8 cellular contexts compared by ENCODE assay signal in the genomic region with DNA sequence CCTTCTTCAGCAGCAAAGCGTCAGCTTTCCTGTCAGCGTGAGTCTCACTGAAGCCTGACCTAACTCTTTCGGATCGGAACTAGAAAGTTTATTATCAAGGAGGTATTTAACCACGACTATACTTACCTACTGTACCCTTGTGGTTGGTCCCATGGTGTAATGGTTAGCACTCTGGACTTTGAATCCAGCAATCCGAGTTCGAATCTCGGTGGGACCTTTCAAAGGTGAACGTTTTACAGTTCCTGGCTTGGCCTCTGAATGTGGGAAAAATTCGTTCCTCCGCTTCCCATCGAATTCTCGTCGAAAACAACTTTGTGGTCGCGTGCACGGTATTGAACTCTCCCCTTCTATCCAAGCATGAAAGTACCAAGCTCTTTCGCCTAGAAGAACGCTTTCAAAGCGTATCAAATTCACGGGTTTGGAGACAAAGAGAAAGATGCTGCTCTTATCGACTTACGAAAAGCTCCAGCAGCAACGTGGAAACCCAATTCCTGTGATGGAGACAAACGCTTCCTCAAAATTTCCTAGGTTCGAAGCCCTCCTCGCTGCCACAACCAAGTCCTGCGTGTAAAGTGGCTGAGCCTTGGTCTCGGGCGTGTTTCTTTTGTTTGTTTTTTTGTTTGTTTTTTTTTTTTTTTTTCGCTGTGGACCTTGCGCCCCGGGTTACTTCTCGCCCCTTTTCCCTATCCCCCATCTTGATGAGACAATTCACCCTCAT.
A peak's percentile ranks its signal among the peaks of the same experiment; 100 is the strongest.
DNase-seq lines count a peak whose midpoint lies in the region; ATAC-seq and TF ChIP-seq lines count a peak whose summit lies in the region.

No MANE protein-coding gene starts in this region.

- TF ChIP-seq CTCF in Calu3 (IDR thresholded peaks at IDR 0.05; ENCODE audit: unreplicated experiment): no peak
- no peak for TF ChIP-seq CTCF in NB4 (IDR thresholded peaks at IDR 0.05; ENCODE audit: low read depth, low read length)
- TF ChIP-seq CTCF in foreskin fibroblast (IDR thresholded peaks at IDR 0.05; ENCODE audit: low read depth, low read length): no peak
- no peak for TF ChIP-seq CTCF in retinal pigment epithelial cell (conservative IDR thresholded peaks at IDR 0.05; ENCODE audit: low read depth, low read length)

- intact Hi-C loops in Calu3 (cut with micrococcal nuclease; ENCODE audit: unreplicated experiment): loop anchor here (2.0 to 10.0 kb wide), 7 partner anchors 47 to 465 kb away; a partner anchor contains a TSS
- intact Hi-C loops in activated CD4-positive, alpha-beta memory T cell treated with anti-CD3 and anti-CD28 coated beads for 36 hours (cut with micrococcal nuclease): loop anchor here (2.0 kb wide), 1 partner anchor 191 kb away; a partner anchor contains a TSS

- H3K4me3 ChIP-seq in NB4 (ENCODE audit: low read depth, low read length) (peak overlapping the region; percentile 27), foreskin fibroblast (ENCODE audit: low read depth in 1 of 2, low read length in 2 of 2) (peak overlapping the region; percentile 10 to 45), retinal pigment epithelial cell (ENCODE audit: low read length) (peak overlapping the region; percentile 40)

- H3K4me3 Mint-ChIP-seq in Calu3 (ENCODE audit: low read depth, unreplicated experiment): peak overlapping the region; percentile 47
- H3K4me3 Mint-ChIP-seq in activated CD4-positive, alpha-beta memory T cell treated with anti-CD3 and anti-CD28 coated beads for 36 hours: peak overlapping the region; percentile 17

- CTCF ChIA-PET in Calu3 (lab: Charles Lee): interaction anchor here (0.7 to 1.5 kb wide), 6 partner anchors 9 to 448 kb away, joined by 3 to 8 read pairs (median 4); no protein-coding TSS in a partner anchor
- CTCF ChIA-PET in activated CD4-positive, alpha-beta memory T cell treated with anti-CD3 and anti-CD28 coated beads for 36 hours (lab: Charles Lee): interaction anchor here (0.9 to 1.3 kb wide), 2 partner anchors 47 to 234 kb away, joined by 3 read pairs; no protein-coding TSS in a partner anchor

- ATAC-seq in GM21529 (IDR thresholded peaks at IDR 0.05; ENCODE audit: unreplicated experiment): peak; percentile 58

- H3K4me1 Mint-ChIP-seq in Calu3 (ENCODE audit: low read depth, unreplicated experiment): peaks cover 39% of the 10 kb centered on the region
- H3K4me1 Mint-ChIP-seq in activated CD4-positive, alpha-beta memory T cell treated with anti-CD3 and anti-CD28 coated beads for 36 hours (ENCODE audit: low read depth): peaks cover 20% of the 10 kb centered on the region

- peak overlapping the region; percentile 95 for H3K27ac Mint-ChIP-seq in Calu3 (ENCODE audit: unreplicated experiment)
- peak overlapping the region; percentile 20 for H3K27ac Mint-ChIP-seq in activated CD4-positive, alpha-beta memory T cell treated with anti-CD3 and anti-CD28 coated beads for 36 hours

- H3K27me3 Mint-ChIP-seq in Calu3 (ENCODE audit: unreplicated experiment): no peaks in the 10 kb centered on the region
- H3K27me3 Mint-ChIP-seq in activated CD4-positive, alpha-beta memory T cell treated with anti-CD3 and anti-CD28 coated beads for 36 hours: peaks cover 72% of the 10 kb centered on the region

- DNase-seq in Calu3 (peak; percentile 90), NB4 (ENCODE audit: low read depth) (peak; percentile 90), foreskin fibroblast (peak; percentile 87 to 92), retinal pigment epithelial cell (ENCODE audit: low read depth) (peak; percentile 79), NCI-H1930 (lab: John Stamatoyannopoulos, UW) (no peak), hippocampal formation (lab: John Stamatoyannopoulos, UW) (no peak)
- DNase-seq in activated CD4-positive, alpha-beta memory T cell treated with anti-CD3 and anti-CD28 coated beads for 36 hours: peak; percentile 55

- H3K9me3 Mint-ChIP-seq in Calu3 (ENCODE audit: low read depth, unreplicated experiment): no peaks in the 10 kb centered on the region
- H3K9me3 Mint-ChIP-seq in activated CD4-positive, alpha-beta memory T cell treated with anti-CD3 and anti-CD28 coated beads for 36 hours: no peaks in the 10 kb centered on the region

- BruUV-seq in Calu3 (replicated peaks; lab: Mats Ljungman, UMichigan): TSS peak; percentile 100

- peaks cover 36% of the 10 kb centered on the region for H3K36me3 Mint-ChIP-seq in Calu3 (ENCODE audit: insufficient read depth, unreplicated experiment)
- H3K36me3 Mint-ChIP-seq in activated CD4-positive, alpha-beta memory T cell treated with anti-CD3 and anti-CD28 coated beads for 36 hours: peaks cover 4% of the 10 kb centered on the region

- no peak for TF ChIP-seq POLR2A in NB4 (IDR thresholded peaks at IDR 0.05; ENCODE audit: extremely low read depth, insufficient read length)

- POLR2A ChIA-PET in activated CD4-positive, alpha-beta memory T cell treated with anti-CD3 and anti-CD28 coated beads for 36 hours (lab: Charles Lee): interaction anchor here (0.6 kb wide), 1 partner anchor 72 kb away, joined by 3 read pairs; no protein-coding TSS in a partner anchor

Comparison
In these comparisons a context has a peak if more than half of its experiments do, and no peak if none do; other contexts are left out.
1. DNase-seq: peak in Calu3 (single experiment), NB4 (single experiment), activated CD4-positive, alpha-beta memory T cell treated with anti-CD3 and anti-CD28 coated beads for 36 hours (single experiment), foreskin fibroblast (2 of 2) and retinal pigment epithelial cell (single experiment); none in NCI-H1930 (0 of 2) and hippocampal formation (0 of 2).
2. Peak in every context shown above with its lines, with median percentiles within 50 percentile points of each other: H3K4me3 ChIP-seq.